ENCODE assay signal across 19 cellular contexts in the genomic region with DNA sequence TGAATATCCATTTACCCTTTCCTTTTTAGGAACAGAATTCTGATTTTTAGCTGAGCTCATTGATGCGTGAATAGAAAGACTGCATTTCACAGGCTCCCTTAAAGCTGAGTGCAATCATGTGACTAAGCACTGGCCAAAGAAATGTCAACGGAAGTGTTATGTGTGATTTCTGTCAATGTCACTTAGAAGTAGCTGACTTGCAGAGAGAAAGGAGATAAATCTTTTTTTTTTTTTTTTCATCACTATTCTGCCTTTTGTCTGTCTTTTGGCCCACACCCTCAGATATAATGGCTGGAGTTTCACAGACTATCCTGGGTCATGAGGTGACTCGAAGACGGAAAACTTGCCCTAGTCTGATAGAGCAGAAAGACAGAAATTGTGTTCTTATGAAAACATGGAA. TPM values are rescaled to one million over a fixed set of nuclear protein-coding genes. Genes with fewer than 3 reads are reported as not detected.
DNase-seq lines count a peak whose midpoint lies in the region; ATAC-seq, FAIRE-seq and TF ChIP-seq lines count a peak whose summit lies in the region.
"Had no signal": no experiment of that assay in that cellular context is flagged by ENCODE, and none has a peak within 500 bp of the region (broad histone marks: within the 10 kb centered on the region; RNA-seq: fewer than 3 reads in every experiment).

No MANE protein-coding gene starts in this region.

- ATAC-seq in SK-N-SH treated with all-trans-retinoic acid at 6 μM for 48 hours (no peak), left ventricle myocardium superior (peak; percentile 89), left colon (no peak), GM21723 (IDR thresholded peaks at IDR 0.05; ENCODE audit: unreplicated experiment) (no peak)
- ATAC-seq: CD8-positive, alpha-beta T cell had no signal

- no peak overlapping the region for H3K4me2 ChIP-seq in SK-N-SH

- H3K9ac ChIP-seq in SK-N-SH: no peak overlapping the region

- no peaks in the 10 kb centered on the region for H3K9me2 ChIP-seq in SK-N-SH

- POLR2A ChIA-PET in SK-N-SH (lab: Yijun Ruan, JAX): no interaction called here

- TF ChIP-seq CTCF in SK-N-SH (IDR thresholded peaks at IDR 0.05): no peak
- no peak for TF ChIP-seq CTCF in cardiac muscle cell (IDR thresholded peaks at IDR 0.05; ENCODE audit: low read depth, low read length)

- CTCF ChIA-PET in SK-N-SH (lab: Yijun Ruan, JAX): interaction anchor here (1.0 kb wide), 1 partner anchor 194 kb away, joined by 3 read pairs; no protein-coding TSS in a partner anchor

- no peaks in the 10 kb centered on the region for H3F3A ChIP-seq in SK-N-SH (replicated peaks; ENCODE audit: insufficient read depth)

- H3K4me3 ChIP-seq in SK-N-SH (ENCODE audit: low read depth in 2 of 2, low read length in 1 of 2) (no peak overlapping the region), cardiac muscle cell (no peak overlapping the region)
- H3K4me3 ChIP-seq: HAP-1 had no signal

- H4K20me1 ChIP-seq in SK-N-SH (ENCODE audit: insufficient read depth): no peaks in the 10 kb centered on the region

- no peak for TF ChIP-seq EP300 in SK-N-SH (IDR thresholded peaks at IDR 0.05; ENCODE audit: borderline replicate concordance in 1 of 2, low read depth in 1 of 2, low read length in 1 of 2)

- intact Hi-C loops in left ventricle myocardium superior (cut with micrococcal nuclease) (no loop called here), left colon (cut with DNase I, micrococcal nuclease) (no loop called here)

- H3K4me1 ChIP-seq in SK-N-SH (ENCODE audit: control insufficient read depth in 1 of 2, insufficient read depth in 2 of 2, low read depth in 1 of 2, low read length in 1 of 2) (no peaks in the 10 kb centered on the region), cardiac muscle cell (ENCODE audit: low read depth) (peaks cover 7% of the 10 kb centered on the region)
- H3K4me1 ChIP-seq: HAP-1 had no signal

- no peaks in the 10 kb centered on the region for H3K79me2 ChIP-seq in SK-N-SH (ENCODE audit: insufficient read depth)

- H3K36me3 ChIP-seq in SK-N-SH (replicated peaks in 1 of 2; ENCODE audit: control insufficient read depth in 1 of 2, insufficient read depth in 2 of 2, low read length in 1 of 2) (no peaks in the 10 kb centered on the region), cardiac muscle cell (no peaks in the 10 kb centered on the region)
- H3K36me3 ChIP-seq: HAP-1 had no signal

- H3K9me3 ChIP-seq in SK-N-SH (no peaks in the 10 kb centered on the region), cardiac muscle cell (ENCODE audit: low read depth) (no peaks in the 10 kb centered on the region)
- H3K9me3 ChIP-seq: HAP-1 had no signal

- TF ChIP-seq POLR2A in GM12892 (IDR thresholded peaks at IDR 0.05; ENCODE audit: low read depth, low read length): no peak

- no peak for FAIRE-seq in GM12892 (lab: Jason Lieb, UNC)
- FAIRE-seq: D721Med had no signal

- H3K27ac ChIP-seq in SK-N-SH (ENCODE audit: low read depth in 2 of 2, low read length in 1 of 2) (no peak overlapping the region), cardiac muscle cell (no peak overlapping the region)
- H3K27ac ChIP-seq: 22Rv1 had no signal

- H2AFZ ChIP-seq in SK-N-SH (ENCODE audit: low read depth): no peak overlapping the region

- TF ChIP-seq RAD21 in SK-N-SH (IDR thresholded peaks at IDR 0.05; ENCODE audit: low read length): no peak

- WGBS in SK-N-SH (ENCODE audit: low lambda C conversion rate): 40% methylated on average over 4 of the region's 4 CpGs

- DNase-seq in SK-N-SH (no peak), cardiac muscle cell (ENCODE audit: low read depth in 1 of 2, low spot score in 1 of 2) (peak; percentile 2 to 19), left ventricle myocardium superior (no peak), GM12892 (ENCODE audit: insufficient read length) (no peak), left colon (no peak), DMS53 (lab: John Stamatoyannopoulos, UW) (no peak)
- DNase-seq: CD8-positive, alpha-beta T cell; COR-L47; DMS153; GF-D8; GOT3 had no signal

- no peaks in the 10 kb centered on the region for H3K27me3 ChIP-seq in SK-N-SH (ENCODE audit: insufficient read depth)
- no peaks in the 10 kb centered on the region for H3K27me3 ChIP-seq in cardiac muscle cell

TF ChIP-seq in SK-N-SH treated with all-trans-retinoic acid at 6 μM for 48 hours, 23 proteins besides CTCF, POLR2A, EP300 and RAD21:
- peak; percentile 42; the same call in 1 of the 2 replicates for TF ChIP-seq ISL1 (CRISPR knock-in tag; IDR thresholded peaks at IDR 0.05)
- no peak for TF ChIP-seq TCF4 (CRISPR knock-in tag; IDR thresholded peaks at IDR 0.05; ENCODE audit: borderline replicate concordance)
- TF ChIP-seq PPARA (CRISPR knock-in tag; IDR thresholded peaks at IDR 0.05; ENCODE audit: borderline replicate concordance): no peak
- no peak for TF ChIP-seq ZFP3 (CRISPR knock-in tag; IDR thresholded peaks at IDR 0.05)
- TF ChIP-seq ESRRG (CRISPR knock-in tag; IDR thresholded peaks at IDR 0.05): no peak

TF ChIP-seq in SK-N-SH, 30 proteins besides CTCF, POLR2A, EP300 and RAD21:
- TF ChIP-seq NRF1 (IDR thresholded peaks at IDR 0.05; ENCODE audit: low read depth, low read length): no peak
- no peak for TF ChIP-seq RFX5 (IDR thresholded peaks at IDR 0.05; ENCODE audit: low read length)
- TF ChIP-seq TEAD4 (IDR thresholded peaks at IDR 0.05; ENCODE audit: borderline replicate concordance, insufficient read depth): no peak
- no peak for TF ChIP-seq RCOR1 (IDR thresholded peaks at IDR 0.05; ENCODE audit: low read length)

RNA-seq across cellular contexts. Expression of gene SLC27A6, which starts 39.3 kb away (rescaled TPM):
- polyA plus RNA-seq in SK-N-SH (2012; rRNA removed): 0.12 and 0.45 TPM in 2 replicates
- 0.55 and 0.87 TPM in 2 replicates for polyA plus RNA-seq in SK-N-SH (2012; cell fraction: cytosol; rRNA removed)
- polyA plus RNA-seq in SK-N-SH (2012; cell fraction: nucleus; rRNA removed): 0.15 and 0.18 TPM in 2 replicates
- total RNA-seq in cardiac muscle cell: 41.3 and 64.0 TPM in 2 replicates
- 53.8 and 91.0 TPM in 2 replicates for polyA plus RNA-seq in cardiac muscle cell
- 52.2 TPM for total RNA-seq in left ventricle myocardium superior
- polyA plus RNA-seq in GM12892 (2012; ENCODE audit: missing spikeins): not detected
- total RNA-seq in left colon: under 1 TPM; 0.18 to 0.34 TPM
- total RNA-seq: A673; CD8-positive, alpha-beta T cell had no signal
- polyA plus RNA-seq: CD14-positive monocyte, IgD-negative memory B cell had no signal

Comparison
In these comparisons a context has a peak if more than half of its experiments do, and no peak if none do; other contexts are left out.
1. DNase-seq: peak in cardiac muscle cell (2 of 2); none in SK-N-SH (single experiment), left ventricle myocardium superior (single experiment), GM12892 (single experiment), left colon (0 of 2) and DMS53 (single experiment).
2. RNA of gene SLC27A6, which starts 39.3 kb away (total RNA-seq): 41.3 to 64.0 TPM in cardiac muscle cell and 52.2 TPM in left ventricle myocardium superior (single experiment); 0.18 to 0.34 TPM in left colon; every median in the first group is over 10 times any median in the second.